Comparison of ENCODE assay signal across 16 cellular contexts in the genomic region with DNA sequence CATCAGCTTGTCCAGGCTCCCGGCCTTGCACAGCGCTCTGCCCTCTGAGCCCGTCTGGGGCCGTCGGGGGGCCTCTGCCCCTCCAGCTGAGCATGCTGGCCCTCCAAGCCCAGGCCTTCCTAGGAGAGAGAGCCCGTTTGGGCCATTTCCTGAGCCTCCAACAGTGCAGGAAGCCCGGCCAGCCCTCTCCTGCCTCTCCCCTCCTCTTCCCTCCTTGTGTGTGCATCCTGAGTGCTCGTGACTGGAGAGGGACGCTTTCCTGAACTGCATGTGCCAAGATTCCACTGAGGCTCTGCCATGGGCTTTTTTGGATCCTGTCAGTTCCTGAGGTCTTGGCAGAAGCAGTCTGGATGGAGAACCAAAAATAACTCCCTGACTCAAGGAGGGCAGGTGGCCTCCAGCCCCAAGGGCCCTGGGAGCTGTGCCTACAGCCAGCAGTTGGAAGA.
"Had no signal": no experiment of that assay in that cellular context is flagged by ENCODE, and none has a peak within 500 bp of the region (broad histone marks: within the 10 kb centered on the region; RNA-seq: fewer than 3 reads in every experiment).

No MANE protein-coding gene starts in this region.

- H3K36me3 ChIP-seq: breast epithelium, left lung, neural progenitor cell had no signal

- H3K9ac ChIP-seq: neural progenitor cell, parathyroid adenoma had no signal

- H3K9me3 ChIP-seq: breast epithelium, left lung had no signal

- H3K4me1 ChIP-seq: breast epithelium, left lung, parathyroid adenoma had no signal

- DNase-seq: activated CD4-positive, alpha-beta T cell treated with anti-CD3 and anti-CD28 coated beads, Interleukin-2, amount 50 U/mL, for 4 hours; activated gamma-delta T cell; activated T-cell treated with anti-CD3 and anti-CD28 coated beads, Interleukin-2, amount 50 U/mL, for 4 hours; cortex of kidney; effector memory CD8-positive, alpha-beta T cell; islet precursor cell; left lung; mesendoderm; T-helper 2 cell; trophoblast cell had no signal

- H3K4me3 ChIP-seq: breast epithelium, left lung, neural progenitor cell had no signal

- H3K27me3 ChIP-seq: breast epithelium, neural progenitor cell had no signal

- H3K27ac ChIP-seq: breast epithelium, epithelial cell of prostate, left lung, neural progenitor cell, parathyroid adenoma had no signal

- ATAC-seq: activated CD4-positive, CD25-positive, alpha-beta regulatory T cell treated with anti-CD3 and anti-CD28 coated beads, Interleukin-2, amount 50 U/mL, for 24 hours; activated T-cell treated with anti-CD3 and anti-CD28 coated beads, Interleukin-2, amount 50 U/mL, for 4 hours; effector memory CD8-positive, alpha-beta T cell; left lung; stimulated activated effector memory CD8-positive, alpha-beta T cell treated with anti-CD3 and anti-CD28 coated beads, Interleukin-12 subunit alpha, Interleukin-12 subunit beta, amount 100 ng/mL, for 72 hours had no signal
